Comparison of ENCODE assay signal across 10 cellular contexts in the genomic region with DNA sequence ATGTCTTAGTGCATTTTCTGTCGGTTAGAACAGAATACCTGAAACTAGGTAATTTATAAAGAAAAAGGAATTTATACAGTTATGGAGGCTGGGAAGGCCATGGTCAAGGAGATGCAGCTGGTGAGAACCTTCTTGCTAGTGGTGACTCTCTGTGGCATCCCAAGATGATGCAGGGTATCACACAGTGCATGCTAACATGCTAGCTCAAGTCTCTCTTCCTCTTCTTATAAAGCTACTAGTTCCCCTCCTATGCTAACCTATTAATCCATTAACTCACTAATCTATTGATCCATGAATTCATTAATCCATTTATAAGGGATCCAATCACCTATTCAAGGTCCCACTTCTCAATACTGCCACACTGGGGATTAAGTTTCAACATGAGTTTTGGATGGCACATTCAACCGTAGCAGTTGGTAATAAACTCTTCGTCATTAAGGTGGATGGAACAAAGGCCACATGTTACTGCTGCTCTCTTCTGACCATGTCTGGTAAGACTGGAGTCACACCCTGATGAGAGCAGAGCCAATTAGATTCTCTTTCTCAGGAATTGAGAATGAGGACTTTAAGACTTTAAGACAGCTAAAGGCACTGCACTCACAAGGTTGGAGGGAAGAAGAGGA.
DNase-seq lines count a peak whose midpoint lies in the region; ATAC-seq and TF ChIP-seq lines count a peak whose summit lies in the region.
"Had no signal": no experiment of that assay in that cellular context is flagged by ENCODE, and none has a peak within 500 bp of the region (broad histone marks: within the 10 kb centered on the region; RNA-seq: fewer than 3 reads in every experiment).

No MANE protein-coding gene starts in this region.

- peak; percentile 22 for DNase-seq in GM10266 (ENCODE audit: extremely low spot score)
- peak; percentile 32 for DNase-seq in OCI-M1 (lab: John Stamatoyannopoulos, UW)
- no peak for DNase-seq in HUDEP-2 (lab: John Stamatoyannopoulos, UW; ENCODE audit: unreplicated experiment in 76 of 76)
- no peak for DNase-seq in NCI-H1105 (lab: John Stamatoyannopoulos, UW)
- no peak for DNase-seq in NCI-H1694 (lab: John Stamatoyannopoulos, UW)
- DNase-seq: Caco-2, tibial artery had no signal

- ATAC-seq in GM19397 (IDR thresholded peaks at IDR 0.05; ENCODE audit: unreplicated experiment) = peak; percentile 54
- peak; percentile 44 for ATAC-seq in HG03025 (IDR thresholded peaks at IDR 0.05; ENCODE audit: low FRiP score, unreplicated experiment)
- ATAC-seq in HG03469 (IDR thresholded peaks at IDR 0.05; ENCODE audit: unreplicated experiment) = no peak

- peak; percentile 41 for TF ChIP-seq CTCF in GM10266 (IDR thresholded peaks at IDR 0.05; ENCODE audit: control insufficient read depth, insufficient read depth, low read depth, missing control alignments)

Comparison
In these comparisons a context has a peak if more than half of its experiments do, and no peak if none do; other contexts are left out.
1. DNase-seq: peak in GM10266 (single experiment) and OCI-M1 (single experiment); none in HUDEP-2 (0 of 76), NCI-H1105 (single experiment) and NCI-H1694 (single experiment).